In the genomic region with DNA sequence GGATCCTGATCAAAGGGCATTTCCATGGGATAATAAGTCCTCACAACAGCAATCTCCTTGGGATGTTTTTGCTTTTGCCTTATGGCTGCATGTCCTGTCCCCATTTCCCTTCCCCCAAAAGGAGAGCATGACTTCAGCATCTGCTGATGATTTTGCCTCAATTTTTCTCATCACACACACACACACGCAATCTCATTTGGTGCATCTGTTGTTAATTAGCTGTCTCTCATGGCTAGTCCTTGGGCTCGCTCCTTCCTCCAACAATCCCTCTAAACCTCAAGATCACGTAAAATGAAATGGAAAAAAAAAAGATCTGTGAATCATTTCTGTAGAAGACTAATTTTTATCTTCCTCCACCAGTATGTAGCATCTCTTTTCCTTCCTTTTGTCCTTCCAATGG, we compare ENCODE assay signal across 17 cellular contexts.
"Had no signal": no experiment of that assay in that cellular context is flagged by ENCODE, and none has a peak within 500 bp of the region (broad histone marks: within the 10 kb centered on the region; RNA-seq: fewer than 3 reads in every experiment).

No MANE protein-coding gene starts in this region.

- DNase-seq: activated CD4-positive, alpha-beta T cell treated with anti-CD3 and anti-CD28 coated beads, Interleukin-2, amount 10 ng/mL, durations not matched to agents 7 days and 5 days; activated CD4-positive, CD25-positive, alpha-beta regulatory T cell; activated CD8-positive, alpha-beta memory T cell treated with anti-CD3 and anti-CD28 coated beads for 24 hours; activated naive CD4-positive, alpha-beta T cell treated with anti-CD3 and anti-CD28 coated beads for 36 hours; adrenal gland; effector memory CD8-positive, alpha-beta T cell; gastrocnemius medialis; heart right ventricle; natural killer cell; nucleus accumbens; psoas muscle; sigmoid colon; stimulated activated CD4-positive, alpha-beta T cell treated with anti-CD3 and anti-CD28 coated beads, Interleukin-2, amount 100 ng/mL, for 24 hours; stimulated activated naive B cell treated with anti-CD40 and anti-IgM and Interleukin-4, amounts not matched to agents 10 μg/mL and 1 μg/mL and 100 μg/mL, for 72 hours had no signal

- H3K36me3 ChIP-seq: adrenal gland, gastrocnemius medialis, heart right ventricle, sigmoid colon, tibial nerve had no signal

- ATAC-seq: activated T-helper 17 cell treated with anti-CD3 and anti-CD28 coated beads, Interleukin-2, amount 50 U/mL, for 72 hours; effector memory CD8-positive, alpha-beta T cell; gastrocnemius medialis; heart right ventricle; left lobe of liver; natural killer cell; psoas muscle; stimulated activated naive B cell treated with anti-CD40 and anti-IgM and Interleukin-4, amounts not matched to agents 10 μg/mL and 1 μg/mL and 100 μg/mL, for 72 hours had no signal

- H3K9me3 ChIP-seq: adrenal gland, gastrocnemius medialis, heart right ventricle, psoas muscle, sigmoid colon, tibial nerve had no signal

- H3K27me3 ChIP-seq: gastrocnemius medialis, sigmoid colon, tibial nerve had no signal

- H3K4me3 ChIP-seq: adrenal gland, gastrocnemius medialis, heart right ventricle, psoas muscle, sigmoid colon, tibial nerve had no signal

- H3K4me1 ChIP-seq: adrenal gland, gastrocnemius medialis, heart right ventricle, psoas muscle, sigmoid colon, tibial nerve had no signal

- H3K27ac ChIP-seq: adrenal gland, gastrocnemius medialis, heart right ventricle, psoas muscle, sigmoid colon, tibial nerve had no signal
